In the genomic region with DNA sequence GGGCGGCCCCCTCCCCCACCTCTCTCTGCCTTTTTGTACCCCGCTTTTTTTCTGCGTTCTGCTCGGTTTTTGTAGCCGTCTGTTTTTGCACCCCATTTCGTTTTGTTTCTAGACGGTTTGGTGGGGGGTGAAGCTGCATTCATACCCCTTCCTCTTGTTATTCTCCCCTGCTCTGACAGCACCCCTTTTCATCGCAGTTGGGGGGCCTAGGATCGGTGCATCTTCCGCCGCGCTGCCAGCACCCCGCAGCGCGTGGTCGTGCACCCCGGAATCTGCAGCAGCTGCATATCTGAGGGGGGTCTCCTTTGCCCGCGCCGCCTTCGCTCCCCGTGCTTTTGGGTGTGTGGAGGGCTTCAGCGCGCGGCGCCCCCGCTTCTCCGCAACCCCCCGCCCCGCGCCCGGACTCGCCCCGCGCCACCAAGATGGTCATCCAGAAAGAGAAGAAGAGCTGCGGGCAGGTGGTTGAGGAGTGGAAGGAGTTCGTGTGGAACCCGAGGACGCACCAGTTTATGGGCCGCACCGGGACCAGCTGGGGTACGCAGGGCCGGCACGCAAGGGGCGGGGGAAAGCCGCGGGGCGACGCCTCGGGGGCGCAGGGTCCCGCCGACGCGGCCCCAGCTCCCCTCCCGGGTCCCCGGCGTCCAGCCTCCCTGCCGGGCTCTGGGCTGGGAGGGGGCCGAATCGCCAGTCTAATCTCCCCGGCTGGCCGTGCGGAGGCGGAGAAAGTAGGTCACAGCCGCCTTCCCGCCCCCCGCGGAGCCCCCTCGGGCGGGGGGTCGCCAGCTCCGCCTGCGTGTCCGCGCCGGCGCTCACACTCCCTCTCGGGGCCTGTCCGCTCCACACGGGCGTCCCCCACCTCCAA, we compare ENCODE assay signal across 8 cellular contexts. TPM values are rescaled to one million over a fixed set of nuclear protein-coding genes. Genes with fewer than 3 reads are reported as not detected.
DNase-seq lines count a peak whose midpoint lies in the region; ATAC-seq, FAIRE-seq and TF ChIP-seq lines count a peak whose summit lies in the region.

No MANE protein-coding gene starts in this region.

- no peak for TF ChIP-seq POLR2A in GM12891 (IDR thresholded peaks at IDR 0.05; ENCODE audit: low read depth, low read length)
- TF ChIP-seq POLR2A in sigmoid colon (IDR thresholded peaks at IDR 0.05): no peak

- H3K27ac Mint-ChIP-seq in activated CD8-positive, alpha-beta T cell treated with anti-CD3 and anti-CD28 coated beads for 36 hours: no peak overlapping the region

- 1 to 2% methylated on average over 82 of the region's 82 CpGs for WGBS in sigmoid colon, 2 donors

- FAIRE-seq in GM12891 (lab: Jason Lieb, UNC): peak; percentile 52

- ATAC-seq in activated CD8-positive, alpha-beta T cell treated with anti-CD3 and anti-CD28 coated beads for 36 hours: no peak

- no peaks in the 10 kb centered on the region for H3K36me3 Mint-ChIP-seq in activated CD8-positive, alpha-beta T cell treated with anti-CD3 and anti-CD28 coated beads for 36 hours (ENCODE audit: low read depth)

- H3K4me3 Mint-ChIP-seq in activated CD8-positive, alpha-beta T cell treated with anti-CD3 and anti-CD28 coated beads for 36 hours: peak overlapping the region; percentile 59

- H3K27me3 Mint-ChIP-seq in activated CD8-positive, alpha-beta T cell treated with anti-CD3 and anti-CD28 coated beads for 36 hours: peaks cover 32% of the 10 kb centered on the region

- H3K4me1 ChIP-seq in left ventricle myocardium inferior (peaks cover 20% of the 10 kb centered on the region), sigmoid colon (peaks cover 0 to 21% (median 18%) of the 10 kb centered on the region in 4 donors)

- H3K4me1 Mint-ChIP-seq in activated CD8-positive, alpha-beta T cell treated with anti-CD3 and anti-CD28 coated beads for 36 hours (ENCODE audit: low read depth): peaks cover 14% of the 10 kb centered on the region

- H3K9me3 ChIP-seq in left ventricle myocardium inferior (replicated peaks): no peaks in the 10 kb centered on the region
- H3K9me3 ChIP-seq in sigmoid colon: no peaks in the 10 kb centered on the region
- H3K9me3 ChIP-seq in MG63: no peaks in the 10 kb centered on the region

- TF ChIP-seq CTCF in activated CD8-positive, alpha-beta T cell treated with anti-CD3 and anti-CD28 coated beads for 36 hours (IDR thresholded peaks at IDR 0.05): no peak
- no peak for TF ChIP-seq CTCF in left ventricle myocardium inferior (IDR thresholded peaks at IDR 0.05; ENCODE audit: borderline replicate concordance)
- TF ChIP-seq CTCF in sigmoid colon (IDR thresholded peaks at IDR 0.05): no peak

- H3K4me3 ChIP-seq in left ventricle myocardium inferior: peak overlapping the region; percentile 68
- peak overlapping the region; percentile 39 to 55 (median 52) for H3K4me3 ChIP-seq in sigmoid colon
- H3K4me3 ChIP-seq in MG63: no peak overlapping the region; the same call in 1 of the 2 replicates

- CTCF ChIA-PET in activated CD8-positive, alpha-beta T cell treated with anti-CD3 and anti-CD28 coated beads for 36 hours (lab: Charles Lee): interaction anchor here (0.5 to 2.9 kb wide), 8 partner anchors 8 to 215 kb away, joined by 3 to 17 read pairs (median 4); a partner anchor contains a TSS

- intact Hi-C loops in activated CD8-positive, alpha-beta T cell treated with anti-CD3 and anti-CD28 coated beads for 36 hours (cut with micrococcal nuclease): no loop called here
- intact Hi-C loops in left ventricle myocardium inferior (cut with micrococcal nuclease): no loop called here
- intact Hi-C loops in sigmoid colon (cut with DNase I): loop anchor here (5.0 kb wide), 1 partner anchor 36 kb away; a partner anchor contains a TSS

- POLR2A ChIA-PET in activated CD8-positive, alpha-beta T cell treated with anti-CD3 and anti-CD28 coated beads for 36 hours (lab: Charles Lee): interaction anchor here (0.7 to 4.3 kb wide), 8 partner anchors 16 to 78 kb away, joined by 3 to 29 read pairs (median 3); a partner anchor contains a TSS

- H3K36me3 ChIP-seq in left ventricle myocardium inferior (no peaks in the 10 kb centered on the region), sigmoid colon (no peaks in the 10 kb centered on the region), MG63 (no peaks in the 10 kb centered on the region)

- H3K27ac ChIP-seq in left ventricle myocardium inferior (replicated peaks): peak overlapping the region; percentile 73
- H3K27ac ChIP-seq in sigmoid colon: peak overlapping the region; percentile 51 to 68 (median 58)

- H3K27me3 ChIP-seq in left ventricle myocardium inferior (ENCODE audit: low read depth) (peaks cover 52% of the 10 kb centered on the region), sigmoid colon (peaks cover 11 to 61% (median 29%) of the 10 kb centered on the region in 3 donors), MG63 (no peaks in the 10 kb centered on the region)

- no peak for TF ChIP-seq EP300 in sigmoid colon (IDR thresholded peaks at IDR 0.05)

- no peak for DNase-seq in GM12891 (ENCODE audit: insufficient read length, low spot score)
- no peak for DNase-seq in activated CD8-positive, alpha-beta T cell treated with anti-CD3 and anti-CD28 coated beads for 36 hours
- no peak for DNase-seq in left ventricle myocardium inferior
- DNase-seq in sigmoid colon: no peak
- DNase-seq in NCI-H510A treated with DMSO at 0.1 percent for 48 hours (lab: John Stamatoyannopoulos, UW): no peak
- no peak for DNase-seq in MG63
- no peak for DNase-seq in cortex of kidney (lab: John Stamatoyannopoulos, UW)
- no peak for DNase-seq in H4 (ENCODE audit: low spot score)

- no peaks in the 10 kb centered on the region for H3K9me3 Mint-ChIP-seq in activated CD8-positive, alpha-beta T cell treated with anti-CD3 and anti-CD28 coated beads for 36 hours

TF ChIP-seq in GM12891, 5 proteins besides CTCF, POLR2A, EP300 and RAD21:
- TF ChIP-seq TAF1 (IDR thresholded peaks at IDR 0.05; ENCODE audit: low read depth, low read length) (no peak), POU2F2 (IDR thresholded peaks at IDR 0.05; ENCODE audit: low read depth, low read length) (no peak), POLR2AphosphoS5 (IDR thresholded peaks at IDR 0.05; ENCODE audit: low read depth, low read length) (no peak), PAX5 (IDR thresholded peaks at IDR 0.05; ENCODE audit: insufficient read depth, low read length, severe bottlenecking) (no peak), SPI1 (IDR thresholded peaks at IDR 0.05; ENCODE audit: low read depth, low read length) (no peak)

RNA-seq across cellular contexts. Expression of a gene that starts 0.6 kb away (rescaled TPM):
- 0.15 TPM for polyA plus RNA-seq in GM12891 (2012; ENCODE audit: low read depth, missing spikeins)
- total RNA-seq in activated CD8-positive, alpha-beta T cell treated with anti-CD3 and anti-CD28 coated beads for 36 hours: under 1 TPM in 1 of 2 experiments, not detected in 1; 0.38 TPM
- total RNA-seq in left ventricle myocardium inferior: 2.8 TPM
- 1 to 10 TPM; 1.2 to 4.2 (median 1.5) TPM for total RNA-seq in sigmoid colon
- 1 to 10 TPM in 1 of 3 donors, under 1 TPM in 1, not detected in 1; 0.60 to 1.2 TPM for polyA plus RNA-seq in sigmoid colon
- not detected in 2 replicates for total RNA-seq in MG63 (2014; rRNA removed; shearing (Covaris generic); ENCODE audit: low replicate concordance)
- not detected in 2 replicates for total RNA-seq in H4 (2014; rRNA removed; shearing (Covaris generic))

RNA-seq across cellular contexts. Expression of a gene that starts 21.4 kb away (rescaled TPM):
- 0.10 TPM for polyA plus RNA-seq in GM12891 (2012; ENCODE audit: low read depth, missing spikeins)
- not detected for total RNA-seq in activated CD8-positive, alpha-beta T cell treated with anti-CD3 and anti-CD28 coated beads for 36 hours
- 0.74 TPM for total RNA-seq in left ventricle myocardium inferior
- not detected for total RNA-seq in sigmoid colon
- 1 to 10 TPM in 1 of 3 donors, under 1 TPM in 1, not detected in 1; 0.34 to 1.2 TPM for polyA plus RNA-seq in sigmoid colon
- total RNA-seq in MG63 (2014; rRNA removed; shearing (Covaris generic); ENCODE audit: low replicate concordance): not detected in 2 replicates
- total RNA-seq in H4 (2014; rRNA removed; shearing (Covaris generic)): not detected in 2 replicates

RNA-seq across cellular contexts. Expression of a gene that starts 23.7 kb away (rescaled TPM):
- polyA plus RNA-seq in GM12891 (2012; ENCODE audit: low read depth, missing spikeins): 49.3 TPM
- 10 to 100 TPM; 15.6 to 22.2 TPM for total RNA-seq in activated CD8-positive, alpha-beta T cell treated with anti-CD3 and anti-CD28 coated beads for 36 hours
- total RNA-seq in left ventricle myocardium inferior (73.5 TPM), sigmoid colon (100 to 1,000 TPM in 2 of 4 donors, 10 to 100 TPM in 2; 72.9 to 116 (median 99.2) TPM)
- 100 to 1,000 TPM in 2 of 3 donors, 10 to 100 TPM in 1; 96.9 to 115 (median 107) TPM for polyA plus RNA-seq in sigmoid colon
- 16.0 and 20.1 TPM in 2 replicates for total RNA-seq in MG63 (2014; rRNA removed; shearing (Covaris generic); ENCODE audit: low replicate concordance)
- total RNA-seq in H4 (2014; rRNA removed; shearing (Covaris generic)): 39.6 and 45.6 TPM in 2 replicates

RNA-seq across cellular contexts. Expression of a gene that starts 36.0 kb away (rescaled TPM):
- polyA plus RNA-seq in GM12891 (2012; ENCODE audit: low read depth, missing spikeins): 65.0 TPM
- total RNA-seq in activated CD8-positive, alpha-beta T cell treated with anti-CD3 and anti-CD28 coated beads for 36 hours: 100 to 1,000 TPM; 129 to 138 TPM
- 11.7 TPM for total RNA-seq in left ventricle myocardium inferior
- 10 to 100 TPM; 14.0 to 31.5 (median 15.9) TPM for total RNA-seq in sigmoid colon
- 10 to 100 TPM; 14.4 to 45.3 (median 16.2) TPM for polyA plus RNA-seq in sigmoid colon
- total RNA-seq in MG63 (2014; rRNA removed; shearing (Covaris generic); ENCODE audit: low replicate concordance): 2.8 and 12.2 TPM in 2 replicates
- 35.9 and 43.7 TPM in 2 replicates for total RNA-seq in H4 (2014; rRNA removed; shearing (Covaris generic))

RNA-seq across cellular contexts. Expression of a gene that starts 36.6 kb away (rescaled TPM):
- 16.0 TPM for polyA plus RNA-seq in GM12891 (2012; ENCODE audit: low read depth, missing spikeins)
- total RNA-seq in activated CD8-positive, alpha-beta T cell treated with anti-CD3 and anti-CD28 coated beads for 36 hours: 10 to 100 TPM; 28.6 to 33.1 TPM
- total RNA-seq in left ventricle myocardium inferior (111 TPM), sigmoid colon (10 to 100 TPM; 33.8 to 35.5 (median 34.6) TPM)
- 10 to 100 TPM; 21.3 to 27.4 (median 21.6) TPM for polyA plus RNA-seq in sigmoid colon
- 26.8 and 49.5 TPM in 2 replicates for total RNA-seq in MG63 (2014; rRNA removed; shearing (Covaris generic); ENCODE audit: low replicate concordance)
- total RNA-seq in H4 (2014; rRNA removed; shearing (Covaris generic)): 11.4 and 16.5 TPM in 2 replicates
